Comparison of ENCODE assay signal across 1 cellular context in the genomic region with DNA sequence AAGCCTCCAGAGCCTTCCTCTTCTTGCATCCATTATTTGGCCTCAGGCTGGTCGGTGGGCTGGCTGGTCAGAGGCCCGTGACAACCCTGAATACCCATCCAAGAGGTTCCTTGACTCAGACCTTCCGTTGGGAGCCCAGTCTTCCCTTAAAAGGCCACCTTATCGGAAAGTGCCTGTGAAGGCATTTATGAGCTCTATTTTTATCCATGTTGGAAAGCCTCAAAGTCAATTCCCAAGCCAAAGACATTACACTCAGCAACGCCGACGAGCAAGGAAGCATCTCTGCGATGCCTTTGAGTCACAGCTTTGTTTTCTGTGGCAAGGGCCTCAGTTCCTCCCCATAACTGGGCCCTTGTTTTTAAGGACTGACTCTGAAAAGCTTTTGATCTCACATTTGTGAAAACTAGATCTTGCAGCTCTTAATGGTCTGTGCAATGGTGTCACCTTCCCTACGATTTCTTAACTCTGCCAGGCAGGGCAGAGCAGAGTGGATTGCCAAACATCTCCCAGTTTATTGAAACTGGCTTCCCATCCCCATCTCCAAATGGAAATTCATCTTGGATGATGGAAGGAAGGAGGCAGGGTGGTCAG.
TF ChIP-seq lines count a peak whose summit lies in the region.

No MANE protein-coding gene starts in this region.

TF ChIP-seq in GM23338, 12 proteins besides CTCF, POLR2A, EP300 and RAD21 (continued from another document):
- TF ChIP-seq ZNF462 (CRISPR knock-in tag; IDR thresholded peaks at IDR 0.05) (no peak), EZH2phosphoT487 (IDR thresholded peaks at IDR 0.05; ENCODE audit: unreplicated experiment) (no peak), ETS1 (IDR thresholded peaks at IDR 0.05) (no peak), STAT1 (IDR thresholded peaks at IDR 0.05; ENCODE audit: unreplicated experiment) (no peak), NANOG (IDR thresholded peaks at IDR 0.05; ENCODE audit: borderline replicate concordance) (no peak), POLR2AphosphoS5 (IDR thresholded peaks at IDR 0.05; ENCODE audit: low read depth) (no peak), ZNF114 (CRISPR knock-in tag; IDR thresholded peaks at IDR 0.05) (no peak), REST (IDR thresholded peaks at IDR 0.05; ENCODE audit: unreplicated experiment) (no peak)
